17 cellular contexts compared by ENCODE assay signal in the genomic region with DNA sequence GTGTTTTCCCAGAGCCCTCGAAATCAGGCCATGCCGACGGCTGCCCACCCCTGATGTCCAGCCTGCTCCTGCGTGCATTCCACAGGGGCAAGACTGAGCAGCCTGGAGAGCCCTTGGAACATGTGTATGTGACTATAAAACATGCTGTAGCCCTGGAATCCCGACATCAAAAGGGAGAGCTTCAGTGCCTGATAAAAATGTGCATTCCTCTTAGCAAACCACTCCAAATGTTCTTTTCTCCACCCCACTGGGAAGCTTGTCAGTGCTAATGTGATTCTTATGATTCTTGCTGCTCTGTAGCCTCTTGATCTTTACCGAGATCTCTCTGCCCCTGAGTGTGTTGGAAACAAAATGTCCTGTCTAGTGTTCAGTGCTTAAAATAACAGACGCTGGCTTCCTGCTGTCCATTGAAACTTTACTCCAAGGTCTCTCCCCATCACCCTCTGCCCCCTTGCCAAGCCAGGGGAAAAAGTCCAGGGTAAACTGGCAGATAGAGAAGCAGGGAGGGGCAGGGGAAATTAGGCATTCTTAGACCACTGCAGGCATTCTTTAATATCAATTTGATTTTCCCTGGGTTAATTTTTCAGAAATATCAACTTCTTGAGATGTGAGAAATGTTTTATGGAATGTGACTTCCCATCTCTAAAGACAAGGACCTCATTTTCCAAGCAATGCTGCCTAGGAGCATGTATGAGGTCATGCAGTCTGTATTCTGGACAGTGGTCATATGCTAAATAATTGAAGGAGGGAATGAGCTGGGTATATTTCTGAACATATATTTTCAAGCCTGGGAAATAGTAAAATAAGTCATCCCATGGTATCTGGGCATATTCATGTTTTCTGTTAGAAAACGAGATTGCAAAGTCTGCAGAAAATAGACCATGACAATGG.
DNase-seq lines count a peak whose midpoint lies in the region; TF ChIP-seq lines count a peak whose summit lies in the region.
"Had no signal": no experiment of that assay in that cellular context is flagged by ENCODE, and none has a peak within 500 bp of the region (broad histone marks: within the 10 kb centered on the region; RNA-seq: fewer than 3 reads in every experiment).

No MANE protein-coding gene starts in this region.

- H3K27ac ChIP-seq in left ventricle myocardium inferior (replicated peaks), result peak overlapping the region; percentile 69
- peak overlapping the region in 2 of 4 donors; percentile 74 to 79 for H3K27ac ChIP-seq in tibial nerve
- H3K27ac ChIP-seq: GM23248 had no signal

- H3K36me3 ChIP-seq in adipocyte (ENCODE audit: control insufficient read depth, insufficient read depth, low read length, severe bottlenecking), result no peaks in the 10 kb centered on the region
- H3K36me3 ChIP-seq in left ventricle myocardium inferior, result no peaks in the 10 kb centered on the region
- no peaks in the 10 kb centered on the region for H3K36me3 ChIP-seq in tibial nerve

- H3K27me3 ChIP-seq in adipocyte (replicated peaks; ENCODE audit: control insufficient read depth, insufficient read depth, low read length), result no peaks in the 10 kb centered on the region
- H3K27me3 ChIP-seq in left ventricle myocardium inferior (ENCODE audit: low read depth), result no peaks in the 10 kb centered on the region
- H3K27me3 ChIP-seq in tibial nerve, result no peaks in the 10 kb centered on the region

- DNase-seq in adipocyte (ENCODE audit: low read depth), result peak; percentile 31
- DNase-seq in left ventricle myocardium inferior, result no peak
- peak in 1 of 2 donors; percentile 39 for DNase-seq in tibial nerve (ENCODE audit: low spot score in 2 of 2)
- DNase-seq in GM19240 (ENCODE audit: insufficient read length, low spot score), result no peak
- DNase-seq in hippocampal formation (lab: John Stamatoyannopoulos, UW), result no peak
- no peak for DNase-seq in stimulated activated CD4-positive, alpha-beta T cell treated with anti-CD3 and anti-CD28 coated beads, Interleukin-4, amount 100 ng/mL, for 24 hours
- DNase-seq in SHP77 (lab: John Stamatoyannopoulos, UW), result no peak
- DNase-seq: GM23248; kidney glomerular epithelial cell; NCI-H2107; SHP77 treated with DMSO at 0.1 percent for 48 hours; stimulated activated naive CD4-positive, alpha-beta T cell had no signal

- H3K27me3 Mint-ChIP-seq in nephron (ENCODE audit: low read depth), result no peaks in the 10 kb centered on the region
- H3K27me3 Mint-ChIP-seq: B cell; natural killer cell treated with Interleukin-12 subunit alpha and Interleukin-12 subunit beta and Interleukin-15 and Interleukin-18, amount 100 ng/mL, for 72 hours had no signal

- H3K4me1 Mint-ChIP-seq in nephron, result peaks cover 18% of the 10 kb centered on the region
- H3K4me1 Mint-ChIP-seq: activated naive CD4-positive, alpha-beta T cell treated with anti-CD3 and anti-CD28 coated beads, Interleukin-2, amount 50 U/mL, for 24 hours; B cell; central memory CD8-positive, alpha-beta T cell had no signal

- peak overlapping the region; percentile 30 for H3K9ac ChIP-seq in adipocyte (ENCODE audit: low read length)
- H3K9ac ChIP-seq: GM23248 had no signal

- H3K4me1 ChIP-seq in adipocyte (ENCODE audit: control insufficient read depth, insufficient read depth, low read length), result peaks cover 20% of the 10 kb centered on the region
- H3K4me1 ChIP-seq in left ventricle myocardium inferior, result peaks cover 18% of the 10 kb centered on the region
- peaks cover 0 to 23% (median 0%) of the 10 kb centered on the region in 4 donors for H3K4me1 ChIP-seq in tibial nerve

- TF ChIP-seq CTCF in left ventricle myocardium inferior (IDR thresholded peaks at IDR 0.05; ENCODE audit: borderline replicate concordance), result no peak
- TF ChIP-seq CTCF in nephron (IDR thresholded peaks at IDR 0.05; ENCODE audit: unreplicated experiment in 3 of 3), result no peak
- TF ChIP-seq CTCF in tibial nerve (IDR thresholded peaks at IDR 0.05), result no peak

- H3K9me3 Mint-ChIP-seq in nephron, result no peaks in the 10 kb centered on the region
- H3K9me3 Mint-ChIP-seq: natural killer cell treated with Interleukin-12 subunit alpha and Interleukin-12 subunit beta and Interleukin-15 and Interleukin-18, amount 100 ng/mL, for 72 hours had no signal

- no peak for TF ChIP-seq POLR2A in tibial nerve (IDR thresholded peaks at IDR 0.05)

- H3K4me3 ChIP-seq in adipocyte (ENCODE audit: low read length) (peak overlapping the region; percentile 35), left ventricle myocardium inferior (peak overlapping the region; percentile 4), tibial nerve (no peak overlapping the region)
- H3K4me3 ChIP-seq: GM23248 had no signal

- peak overlapping the region; percentile 39 to 77 (median 48) for H3K27ac Mint-ChIP-seq in nephron
- H3K27ac Mint-ChIP-seq: activated naive CD4-positive, alpha-beta T cell treated with anti-CD3 and anti-CD28 coated beads, Interleukin-2, amount 50 U/mL, for 24 hours; B cell; natural killer cell treated with Interleukin-12 subunit alpha and Interleukin-12 subunit beta and Interleukin-15 and Interleukin-18, amount 100 ng/mL, for 72 hours had no signal

- intact Hi-C loops in left ventricle myocardium inferior (cut with micrococcal nuclease), result no loop called here

- WGBS in tibial nerve, 2 donors, result 15 to 21% methylated on average over 8 of the region's 8 CpGs

- peaks cover 19% of the 10 kb centered on the region for H3K36me3 Mint-ChIP-seq in nephron (ENCODE audit: low read depth)
- H3K36me3 Mint-ChIP-seq: activated naive CD4-positive, alpha-beta T cell treated with anti-CD3 and anti-CD28 coated beads, Interleukin-2, amount 50 U/mL, for 24 hours; natural killer cell treated with Interleukin-12 subunit alpha and Interleukin-12 subunit beta and Interleukin-15 and Interleukin-18, amount 100 ng/mL, for 72 hours had no signal

- H3K9me3 ChIP-seq in adipocyte (ENCODE audit: control insufficient read depth, low read length) (no peaks in the 10 kb centered on the region), left ventricle myocardium inferior (replicated peaks) (peaks cover 8% of the 10 kb centered on the region), tibial nerve (no peaks in the 10 kb centered on the region)

- no peak overlapping the region for H3K4me3 Mint-ChIP-seq in nephron
- H3K4me3 Mint-ChIP-seq: activated naive CD4-positive, alpha-beta T cell treated with anti-CD3 and anti-CD28 coated beads, Interleukin-2, amount 50 U/mL, for 24 hours; B cell; central memory CD8-positive, alpha-beta T cell; natural killer cell treated with Interleukin-12 subunit alpha and Interleukin-12 subunit beta and Interleukin-15 and Interleukin-18, amount 100 ng/mL, for 72 hours had no signal

- peak; percentile 26 to 61 for TF ChIP-seq EP300 in tibial nerve (IDR thresholded peaks at IDR 0.05)

Comparison
In these comparisons a context has a peak if more than half of its experiments do, and no peak if none do; other contexts are left out.
1. H3K4me3 ChIP-seq: peak in adipocyte (single experiment) and left ventricle myocardium inferior (single experiment); none in tibial nerve (0 of 4).